In the genomic region with DNA sequence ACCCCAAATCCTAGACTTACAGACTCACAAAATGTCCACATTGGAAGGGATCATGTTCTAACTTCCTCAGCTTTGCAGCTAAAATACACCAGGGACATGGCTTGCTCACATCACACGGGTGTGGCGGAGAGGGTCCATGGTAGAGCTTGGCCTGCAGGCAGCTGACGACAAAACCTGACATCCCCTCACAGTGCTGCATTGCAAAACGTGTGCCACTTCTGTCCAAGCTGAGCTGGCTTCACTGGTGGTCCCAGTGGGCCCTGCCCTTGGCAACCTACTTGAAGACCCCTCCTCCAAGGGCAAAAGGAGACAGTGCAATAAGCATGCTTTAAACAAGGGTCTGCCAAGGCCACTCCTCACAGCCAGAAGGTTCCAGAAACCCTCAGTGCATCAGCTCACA, we compare ENCODE assay signal across 18 cellular contexts. TPM values are rescaled to one million over a fixed set of nuclear protein-coding genes. Genes with fewer than 3 reads are reported as not detected.
"Had no signal": no experiment of that assay in that cellular context is flagged by ENCODE, and none has a peak within 500 bp of the region (broad histone marks: within the 10 kb centered on the region; RNA-seq: fewer than 3 reads in every experiment).

No MANE protein-coding gene starts in this region.

- H3K4me3 Mint-ChIP-seq: nephron progenitor cell; stimulated activated naive CD8-positive, alpha-beta T cell treated with anti-CD3 and anti-CD28 coated beads, Interleukin-15, amount 100 ng/mL, for 72 hours had no signal

- FAIRE-seq: frontal cortex had no signal

- DNase-seq: activated CD4-positive, alpha-beta T cell treated with anti-CD3 and anti-CD28 coated beads, Interleukin-2, amount 50 U/mL, for 1 hour; activated CD8-positive, alpha-beta memory T cell treated with anti-CD3 and anti-CD28 coated beads, Interleukin-2, amount 50 U/mL, for 4 hours; activated effector memory CD4-positive, alpha-beta T cell treated with anti-CD3 and anti-CD28 coated beads, Interleukin-2, amount 50 U/mL, for 16 hours; activated naive CD4-positive, alpha-beta T cell treated with anti-CD3 and anti-CD28 coated beads, Interleukin-2, amount 50 U/mL, for 16 hours; activated T-cell treated with anti-CD3 and anti-CD28 coated beads, Interleukin-2, amount 50 U/mL, for 48 hours; cortex of kidney; effector CD4-positive, alpha-beta T cell; left colon; nephron progenitor cell; stimulated activated CD4-positive, alpha-beta T cell treated with anti-CD3 and anti-CD28 coated beads, Interleukin-2, amount 100 ng/mL, for 48 hours; stimulated activated naive CD8-positive, alpha-beta T cell treated with anti-CD3 and anti-CD28 coated beads, Interleukin-15, amount 100 ng/mL, for 72 hours; T-cell; T-helper 9 cell; upper lobe of left lung had no signal

- H3K9me3 Mint-ChIP-seq: nephron progenitor cell; stimulated activated naive CD8-positive, alpha-beta T cell treated with anti-CD3 and anti-CD28 coated beads, Interleukin-15, amount 100 ng/mL, for 72 hours; T-cell had no signal

- H3K27ac Mint-ChIP-seq: progenitor cell of endocrine pancreas; stimulated activated naive CD8-positive, alpha-beta T cell treated with anti-CD3 and anti-CD28 coated beads, Interleukin-15, amount 100 ng/mL, for 72 hours had no signal

- H3K27me3 Mint-ChIP-seq: progenitor cell of endocrine pancreas; stimulated activated naive CD8-positive, alpha-beta T cell treated with anti-CD3 and anti-CD28 coated beads, Interleukin-15, amount 100 ng/mL, for 72 hours; T-cell had no signal

- ATAC-seq: left colon; SK-N-SH treated with all-trans-retinoic acid at 6 μM for 48 hours; stimulated activated naive CD8-positive, alpha-beta T cell treated with anti-CD3 and anti-CD28 coated beads, Interleukin-15, amount 100 ng/mL, for 72 hours; T-cell had no signal

- H3K9me3 ChIP-seq: upper lobe of left lung had no signal

- H3K27me3 ChIP-seq: upper lobe of left lung had no signal

- H3K4me3 ChIP-seq: lung, upper lobe of left lung had no signal

RNA-seq across cellular contexts. Expression of gene PLAC9, which starts 50.9 kb away (rescaled TPM):
- total RNA-seq: T-cell had no signal
